Comparison of ENCODE assay signal across 12 cellular contexts in the genomic region with DNA sequence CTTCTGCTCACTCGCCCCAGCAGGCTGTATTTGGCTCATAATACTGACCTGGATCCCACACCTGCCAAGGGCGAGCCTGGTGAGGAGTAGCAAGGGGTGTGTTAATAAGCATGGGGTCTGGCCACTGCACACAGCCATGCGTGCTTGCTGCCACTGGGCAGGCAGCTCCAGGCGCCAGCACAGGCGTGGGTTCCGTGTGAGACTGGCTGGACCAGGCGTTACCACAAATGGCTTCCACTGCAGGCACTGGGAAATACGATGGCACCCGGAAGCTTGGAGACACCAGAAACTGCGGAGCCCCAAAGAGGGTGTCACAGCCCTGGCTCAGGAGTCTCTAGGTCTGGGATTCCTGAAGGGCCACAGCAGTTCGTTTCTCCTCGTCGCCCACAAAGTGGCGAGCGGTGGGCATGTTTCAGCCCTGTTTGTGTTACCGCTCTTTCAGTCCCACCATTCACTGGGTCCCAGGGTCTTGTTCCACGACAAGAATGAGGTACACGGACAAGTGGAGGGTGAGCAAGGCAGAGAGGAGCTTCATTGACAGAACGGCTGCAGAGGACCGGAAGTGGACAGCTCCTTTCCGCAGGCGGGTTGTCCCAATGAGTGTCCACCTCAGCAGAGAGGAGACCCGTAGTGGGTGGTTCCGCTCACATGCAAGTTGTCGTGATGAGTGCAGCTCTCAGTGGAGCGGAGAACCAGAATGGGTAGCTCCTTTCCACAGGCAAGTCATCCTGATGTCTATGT.
"Had no signal": no experiment of that assay in that cellular context is flagged by ENCODE, and none has a peak within 500 bp of the region (broad histone marks: within the 10 kb centered on the region; RNA-seq: fewer than 3 reads in every experiment).

No MANE protein-coding gene starts in this region.

- H3K27ac Mint-ChIP-seq: activated CD4-positive, alpha-beta memory T cell treated with anti-CD3 and anti-CD28 coated beads for 36 hours; naive thymus-derived CD8-positive, alpha-beta T cell had no signal

- FAIRE-seq: astrocyte had no signal

- H3K4me1 ChIP-seq: psoas muscle, sigmoid colon, upper lobe of left lung had no signal

- H3K9me3 ChIP-seq: esophagus muscularis mucosa, psoas muscle, sigmoid colon, upper lobe of left lung had no signal

- H3K27me3 Mint-ChIP-seq: activated CD4-positive, alpha-beta memory T cell treated with anti-CD3 and anti-CD28 coated beads for 36 hours; naive thymus-derived CD8-positive, alpha-beta T cell had no signal

- H3K4me3 Mint-ChIP-seq: activated CD4-positive, alpha-beta memory T cell treated with anti-CD3 and anti-CD28 coated beads for 36 hours; naive thymus-derived CD8-positive, alpha-beta T cell had no signal

- H3K36me3 ChIP-seq: esophagus muscularis mucosa, sigmoid colon, upper lobe of left lung had no signal

- H3K27me3 ChIP-seq: esophagus muscularis mucosa, sigmoid colon, upper lobe of left lung had no signal

- H3K4me1 Mint-ChIP-seq: naive thymus-derived CD8-positive, alpha-beta T cell had no signal

- H3K27ac ChIP-seq: esophagus muscularis mucosa, psoas muscle, sigmoid colon, upper lobe of left lung had no signal

- ATAC-seq: naive thymus-derived CD8-positive, alpha-beta T cell; psoas muscle had no signal

- H3K4me3 ChIP-seq: esophagus muscularis mucosa, psoas muscle, sigmoid colon, upper lobe of left lung had no signal

- H3K36me3 Mint-ChIP-seq: activated CD4-positive, alpha-beta memory T cell treated with anti-CD3 and anti-CD28 coated beads for 36 hours; naive thymus-derived CD8-positive, alpha-beta T cell had no signal

- DNase-seq: activated CD4-positive, alpha-beta memory T cell treated with anti-CD3 and anti-CD28 coated beads for 36 hours; activated CD8-positive, alpha-beta memory T cell treated with anti-CD3 and anti-CD28 coated beads, Interleukin-2, amount 50 U/mL, for 4 hours; glutamatergic neuron; naive thymus-derived CD8-positive, alpha-beta T cell; sigmoid colon; stimulated activated CD4-positive, alpha-beta T cell treated with anti-CD3 and anti-CD28 coated beads, Interleukin-12 subunit alpha, Interleukin-12 subunit beta, amount 100 ng/mL, for 4 hours; stimulated activated naive CD4-positive, alpha-beta T cell; T-helper 9 cell had no signal
